In the genomic region with DNA sequence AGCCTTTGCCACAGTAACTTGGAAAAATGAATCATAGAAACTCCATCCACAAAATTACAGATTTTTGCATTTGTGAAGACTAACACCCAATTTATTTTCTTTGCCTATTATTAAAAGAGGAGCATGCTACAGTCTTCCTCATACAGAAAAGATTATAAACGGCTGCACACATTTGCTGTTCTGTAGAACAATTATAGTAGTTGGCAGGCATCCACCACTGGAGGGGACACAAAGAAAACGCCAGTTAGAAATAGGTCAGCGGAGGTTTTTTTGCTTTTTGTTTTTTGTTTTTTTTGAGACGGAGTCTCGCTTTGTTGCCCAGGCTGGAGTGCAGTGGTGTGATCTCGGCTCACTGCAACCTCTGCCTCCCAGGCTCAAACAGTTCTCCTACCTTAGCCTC, we compare ENCODE assay signal across 20 cellular contexts. TPM values are rescaled to one million over a fixed set of nuclear protein-coding genes. Genes with fewer than 3 reads are reported as not detected.
DNase-seq lines count a peak whose midpoint lies in the region; ATAC-seq and TF ChIP-seq lines count a peak whose summit lies in the region.
"Had no signal": no experiment of that assay in that cellular context is flagged by ENCODE, and none has a peak within 500 bp of the region (broad histone marks: within the 10 kb centered on the region; RNA-seq: fewer than 3 reads in every experiment).

No MANE protein-coding gene starts in this region.

- H3K4me1 ChIP-seq in GM23248 (ENCODE audit: insufficient read depth), result peaks cover 42% of the 10 kb centered on the region
- H3K4me1 ChIP-seq: pancreas had no signal

- no peak for DNase-seq in GM23248
- peak; percentile 1 for DNase-seq in NCI-H69 (lab: John Stamatoyannopoulos, UW)
- peak in 1 of 10 donors; percentile 18 for DNase-seq in dorsolateral prefrontal cortex
- peak; percentile 89 for DNase-seq in pons (ENCODE audit: low spot score)
- no peak for DNase-seq in left ventricle myocardium superior
- no peak for DNase-seq in immature natural killer cell
- no peak for DNase-seq in NCI-H146 (lab: John Stamatoyannopoulos, UW)
- DNase-seq: activated CD4-positive, alpha-beta T cell treated with anti-CD3 and anti-CD28 coated beads, Interleukin-2, amount 10 ng/mL, durations not matched to agents 7 days and 5 days; activated naive CD8-positive, alpha-beta T cell treated with anti-CD3 and anti-CD28 coated beads, Interleukin-2, amount 50 U/mL, for 24 hours; CD8-positive, alpha-beta T cell; DMS79; foreskin melanocyte; KG1; mesendoderm; natural killer cell; NCI-H2029; NCI-H524 treated with DMSO at 0.1 percent for 48 hours; pancreas; Right ventricle myocardium superior had no signal

- no peaks in the 10 kb centered on the region for H3K9me2 ChIP-seq in GM23248 (ENCODE audit: insufficient read depth)

- no peaks in the 10 kb centered on the region for H3K9me3 Mint-ChIP-seq in immature natural killer cell
- H3K9me3 Mint-ChIP-seq: CD8-positive, alpha-beta T cell; natural killer cell had no signal

- H3K27ac ChIP-seq in GM23248, result no peak overlapping the region
- H3K27ac ChIP-seq in dorsolateral prefrontal cortex, result peak overlapping the region in 53 of 59 donors; percentile 4 to 79 (median 56)
- H3K27ac ChIP-seq: pancreas had no signal

- H3K27ac Mint-ChIP-seq in immature natural killer cell, result no peak overlapping the region
- H3K27ac Mint-ChIP-seq: activated CD4-positive, alpha-beta T cell treated with anti-CD3 and anti-CD28 coated beads, Interleukin-2, amount 10 ng/mL, durations not matched to agents 7 days and 5 days; activated naive CD8-positive, alpha-beta T cell treated with anti-CD3 and anti-CD28 coated beads, Interleukin-2, amount 50 U/mL, for 24 hours; CD8-positive, alpha-beta T cell; natural killer cell; stimulated activated memory B cell treated with anti-CD40 and anti-IgM and Interleukin-4, amounts not matched to agents 10 μg/mL and 1 μg/mL and 100 μg/mL, for 72 hours had no signal

- peaks cover 18% of the 10 kb centered on the region for H3F3A ChIP-seq in GM23248 (ENCODE audit: insufficient read depth)

- WGBS in GM23248 (ENCODE audit: low coverage in 1 of 2, low lambda C conversion rate in 2 of 2, missing lambda C conversion rate in 2 of 2), 2 experiments, result 33 to 38% methylated on average over 6 of the region's 6 CpGs

- H3K36me3 ChIP-seq in GM23248 (ENCODE audit: low read depth), result no peaks in the 10 kb centered on the region
- H3K36me3 ChIP-seq: pancreas had no signal

- no peak for TF ChIP-seq CTCF in dorsolateral prefrontal cortex (IDR thresholded peaks at IDR 0.05 in 54 of 56, conservative IDR thresholded peaks at IDR 0.05 in 2 of 56; ENCODE audit: low read depth in 1 of 56, partially characterized antibody in 56 of 56)

- peaks cover 0 to 3% of the 10 kb centered on the region in 2 donors for H3K4me1 Mint-ChIP-seq in immature natural killer cell
- H3K4me1 Mint-ChIP-seq: natural killer cell had no signal

- no peak overlapping the region for H3K4me2 ChIP-seq in GM23248 (ENCODE audit: unreplicated experiment)

- no peaks in the 10 kb centered on the region for H3K9me3 ChIP-seq in GM23248 (ENCODE audit: low read depth)
- H3K9me3 ChIP-seq: pancreas had no signal

- H3K4me3 Mint-ChIP-seq in immature natural killer cell, result no peak overlapping the region
- H3K4me3 Mint-ChIP-seq: activated CD4-positive, alpha-beta T cell treated with anti-CD3 and anti-CD28 coated beads, Interleukin-2, amount 10 ng/mL, durations not matched to agents 7 days and 5 days; activated naive CD8-positive, alpha-beta T cell treated with anti-CD3 and anti-CD28 coated beads, Interleukin-2, amount 50 U/mL, for 24 hours; CD8-positive, alpha-beta T cell; natural killer cell; stimulated activated memory B cell treated with anti-CD40 and anti-IgM and Interleukin-4, amounts not matched to agents 10 μg/mL and 1 μg/mL and 100 μg/mL, for 72 hours had no signal

- H3K27me3 Mint-ChIP-seq in immature natural killer cell (ENCODE audit: low read depth in 3 of 3), result peaks cover 4 to 5% (median 4%) of the 10 kb centered on the region in 3 donors
- H3K27me3 Mint-ChIP-seq: stimulated activated memory B cell treated with anti-CD40 and anti-IgM and Interleukin-4, amounts not matched to agents 10 μg/mL and 1 μg/mL and 100 μg/mL, for 72 hours had no signal

- ATAC-seq in left ventricle myocardium superior, result no peak
- ATAC-seq: activated naive CD8-positive, alpha-beta T cell treated with anti-CD3 and anti-CD28 coated beads, Interleukin-2, amount 50 U/mL, for 24 hours; CD8-positive, alpha-beta T cell; natural killer cell; pancreas; stimulated activated memory B cell treated with anti-CD40 and anti-IgM and Interleukin-4, amounts not matched to agents 10 μg/mL and 1 μg/mL and 100 μg/mL, for 72 hours had no signal

- no peaks in the 10 kb centered on the region for H3K27me3 ChIP-seq in GM23248 (replicated peaks; ENCODE audit: insufficient read depth)
- no peaks in the 10 kb centered on the region for H3K27me3 ChIP-seq in dorsolateral prefrontal cortex
- H3K27me3 ChIP-seq: pancreas had no signal

- H3K4me3 ChIP-seq in GM23248, result no peak overlapping the region
- H3K4me3 ChIP-seq in dorsolateral prefrontal cortex, result peak overlapping the region in 24 of 59 donors; percentile 1 to 39 (median 10)
- H3K4me3 ChIP-seq: pancreas had no signal

- in situ Hi-C loops in GM23248 (cut with MboI), result no loop called here

- peaks cover 0 to 10% (median 0%) of the 10 kb centered on the region in 3 donors for H3K36me3 Mint-ChIP-seq in immature natural killer cell
- H3K36me3 Mint-ChIP-seq: CD8-positive, alpha-beta T cell; natural killer cell; stimulated activated memory B cell treated with anti-CD40 and anti-IgM and Interleukin-4, amounts not matched to agents 10 μg/mL and 1 μg/mL and 100 μg/mL, for 72 hours had no signal

- no peaks in the 10 kb centered on the region for H4K20me1 ChIP-seq in GM23248 (ENCODE audit: insufficient read depth)

- intact Hi-C loops in dorsolateral prefrontal cortex (cut with DNase I), result no loop called here
- intact Hi-C loops in left ventricle myocardium superior (cut with micrococcal nuclease), result no loop called here

- H3K9ac ChIP-seq in GM23248, result no peak overlapping the region

- H2AFZ ChIP-seq in GM23248, result peak overlapping the region; percentile 35; the same call in 1 of the 2 replicates

- H3K79me2 ChIP-seq in GM23248 (ENCODE audit: insufficient read depth), result no peaks in the 10 kb centered on the region

RNA-seq across cellular contexts. Expression of gene SACS, which starts 51.6 kb away (rescaled TPM):
- 45.7 and 54.4 TPM in 2 replicates for total RNA-seq in GM23248 (2014; rRNA removed; shearing (Covaris generic))
- polyA plus RNA-seq in GM23248 (2016; fragmentation: Nextera tagmentation; extraction: Ambion mirVana) (6.1 and 8.1 TPM in 2 replicates), immature natural killer cell (1 to 10 TPM in 2 of 3 donors, under 1 TPM in 1; 0.42 to 4.4 (median 4.0) TPM)
- total RNA-seq in dorsolateral prefrontal cortex (10 to 100 TPM; 45.4 to 95.1 (median 74.8) TPM), left ventricle myocardium superior (7.7 TPM)

Comparison
In these comparisons a context has a peak if more than half of its experiments do, and no peak if none do; other contexts are left out.
1. DNase-seq: peak in NCI-H69 (single experiment) and pons (single experiment); none in GM23248 (single experiment), left ventricle myocardium superior (single experiment), immature natural killer cell (0 of 3) and NCI-H146 (single experiment).